11 cellular contexts compared by ENCODE assay signal in genomic region chr1:77416692-77417450, GRCh38.
DNase-seq lines count a peak whose midpoint lies in the region; TF ChIP-seq lines count a peak whose summit lies in the region.
"Had no signal": no experiment of that assay in that cellular context is flagged by ENCODE, and none has a peak within 500 bp of the region (broad histone marks: within the 10 kb centered on the region; RNA-seq: fewer than 3 reads in every experiment).

No MANE protein-coding gene starts in this region.

- H3K4me2 ChIP-seq in Loucy (ENCODE audit: low read depth, low read length, poor library complexity, severe bottlenecking): no peak overlapping the region
- no peak overlapping the region for H3K4me2 ChIP-seq in osteoblast (ENCODE audit: insufficient read depth, low read length)
- no peak overlapping the region for H3K4me2 ChIP-seq in neuronal stem cell (ENCODE audit: insufficient read depth, low read length, poor library complexity, severe bottlenecking)

- H3K18ac ChIP-seq in neuronal stem cell (ENCODE audit: low read length): no peak overlapping the region

- H2BK120ac ChIP-seq in neuronal stem cell (ENCODE audit: low read depth, low read length): no peak overlapping the region

- no peak overlapping the region for H4K91ac ChIP-seq in neuronal stem cell (ENCODE audit: low read depth, low read length, poor library complexity)

- H3K79me2 ChIP-seq in Loucy (ENCODE audit: insufficient read depth, low read length) (no peaks in the 10 kb centered on the region), osteoblast (ENCODE audit: insufficient read depth, low read length) (no peaks in the 10 kb centered on the region)

- H3K9me3 ChIP-seq in Loucy (ENCODE audit: insufficient read depth, low read depth, low read length) (no peaks in the 10 kb centered on the region), osteoblast (ENCODE audit: low read depth, low read length) (no peaks in the 10 kb centered on the region), neuronal stem cell (replicated peaks in 1 of 2; ENCODE audit: control insufficient read depth in 2 of 2, insufficient read depth in 1 of 2, low read depth in 1 of 2, low read length in 2 of 2) (peaks cover 0 to 8% of the 10 kb centered on the region in 2 donors)

- H3K79me1 ChIP-seq in neuronal stem cell (ENCODE audit: low read depth, low read length): no peaks in the 10 kb centered on the region

- H3K4me1 ChIP-seq in Loucy (ENCODE audit: insufficient read depth, low read length, poor library complexity, severe bottlenecking): peaks cover 16% of the 10 kb centered on the region
- H3K4me1 ChIP-seq in osteoblast (ENCODE audit: insufficient read depth, low read length): peaks cover 18% of the 10 kb centered on the region
- peaks cover 13 to 21% of the 10 kb centered on the region in 2 donors for H3K4me1 ChIP-seq in neuronal stem cell (ENCODE audit: control insufficient read depth in 2 of 2, insufficient read depth in 1 of 2, low read depth in 1 of 2, low read length in 2 of 2)

- no peak overlapping the region for H2BK15ac ChIP-seq in neuronal stem cell (ENCODE audit: low read length)

- H3K27me3 ChIP-seq in Loucy (ENCODE audit: insufficient read depth, low read length, poor library complexity, severe bottlenecking) (no peaks in the 10 kb centered on the region), osteoblast (ENCODE audit: insufficient read depth, low read length) (no peaks in the 10 kb centered on the region), neuronal stem cell (ENCODE audit: control insufficient read depth in 3 of 3, insufficient read depth in 3 of 3, low read depth in 1 of 3, low read length in 3 of 3) (no peaks in the 10 kb centered on the region)

- H2AFZ ChIP-seq in Loucy (ENCODE audit: low read length): no peak overlapping the region
- H2AFZ ChIP-seq in osteoblast (ENCODE audit: low read length): no peak overlapping the region
- no peak overlapping the region for H2AFZ ChIP-seq in neuronal stem cell (ENCODE audit: low read length)

- no peaks in the 10 kb centered on the region for H3K36me3 ChIP-seq in Loucy (ENCODE audit: insufficient read depth, low read length)
- H3K36me3 ChIP-seq in osteoblast (ENCODE audit: insufficient read depth, low read length): no peaks in the 10 kb centered on the region
- H3K36me3 ChIP-seq in neuronal stem cell (replicated peaks in 1 of 2; ENCODE audit: control insufficient read depth in 2 of 2, insufficient read depth in 2 of 2, low read length in 2 of 2): no peaks in the 10 kb centered on the region

- TF ChIP-seq CTCF in Loucy (conservative IDR thresholded peaks at IDR 0.05; ENCODE audit: low read length): peak; percentile 62
- peak; percentile 63 for TF ChIP-seq CTCF in choroid plexus epithelial cell (conservative IDR thresholded peaks at IDR 0.05; ENCODE audit: low read depth, low read length)
- peak; percentile 53 for TF ChIP-seq CTCF in osteoblast (IDR thresholded peaks at IDR 0.05; ENCODE audit: extremely low read depth, low read depth, low read length)

- H3K9ac ChIP-seq in Loucy (ENCODE audit: low read depth, low read length, poor library complexity, severe bottlenecking) (no peak overlapping the region), neuronal stem cell (ENCODE audit: low read depth, low read length, poor library complexity) (no peak overlapping the region)

- no peak overlapping the region for H2BK5ac ChIP-seq in neuronal stem cell (ENCODE audit: low read length)

- WGBS in neuronal stem cell (ENCODE audit: extremely low coverage in 2 of 2, insufficient read length in 2 of 2, insufficient replicate concordance in 1 of 2), 2 donors: no CpG with 5 or more reads among the region's 5 CpGs

- no peak overlapping the region for H3K4me3 ChIP-seq in Loucy (ENCODE audit: low read length, poor library complexity, severe bottlenecking)
- H3K4me3 ChIP-seq in choroid plexus epithelial cell (ENCODE audit: low read depth, low read length): no peak overlapping the region
- H3K4me3 ChIP-seq in osteoblast (ENCODE audit: insufficient read depth, low read length): no peak overlapping the region
- no peak overlapping the region for H3K4me3 ChIP-seq in neuronal stem cell (ENCODE audit: low read length in 2 of 2)

- no peak overlapping the region for H2BK12ac ChIP-seq in neuronal stem cell (ENCODE audit: low read length)

- peak; percentile 15 for DNase-seq in NCI-H1105 treated with DMSO at 0.1 percent for 48 hours (lab: John Stamatoyannopoulos, UW)
- no peak for DNase-seq in NCI-H1105 (lab: John Stamatoyannopoulos, UW)
- DNase-seq in choroid plexus epithelial cell (ENCODE audit: low read depth): peak; percentile 63
- no peak for DNase-seq in osteoblast (ENCODE audit: insufficient read length, low spot score, missing footprints)
- DNase-seq in AG20443 (ENCODE audit: low spot score): no peak
- DNase-seq in neuronal stem cell (ENCODE audit: low spot score): no peak
- DNase-seq in HK-2 (ENCODE audit: unreplicated experiment): no peak
- DNase-seq: activated T-cell treated with anti-CD3 and anti-CD28 coated beads, Interleukin-2, amount 50 U/mL, for 48 hours; naive B cell had no signal

- no peaks in the 10 kb centered on the region for H3F3A ChIP-seq in Loucy (ENCODE audit: low read depth)

- H3K27ac ChIP-seq in osteoblast (ENCODE audit: low read depth, low read length) (peak overlapping the region; percentile 2), neuronal stem cell (replicated peaks; ENCODE audit: low read length) (no peak overlapping the region)
- H3K27ac ChIP-seq: RWPE1 had no signal

- H3K14ac ChIP-seq in neuronal stem cell (ENCODE audit: low read length): no peak overlapping the region

- no peak overlapping the region for H3K4ac ChIP-seq in neuronal stem cell (ENCODE audit: low read length)

- no peak overlapping the region for H3K23ac ChIP-seq in neuronal stem cell (ENCODE audit: low read depth, low read length, poor library complexity)

- no peaks in the 10 kb centered on the region for H3K9me2 ChIP-seq in Loucy (replicated peaks; ENCODE audit: low read depth, low read length)

- no peak overlapping the region for H4K8ac ChIP-seq in neuronal stem cell (ENCODE audit: low read depth, low read length)

- no peaks in the 10 kb centered on the region for H4K20me1 ChIP-seq in Loucy (ENCODE audit: insufficient read depth, low read length, poor library complexity, severe bottlenecking)
- no peaks in the 10 kb centered on the region for H4K20me1 ChIP-seq in osteoblast (ENCODE audit: insufficient read depth, low read length)

- H2AK5ac ChIP-seq in neuronal stem cell (ENCODE audit: low read depth, low read length): no peak overlapping the region

Comparison
In these comparisons a context has a peak if more than half of its experiments do, and no peak if none do; other contexts are left out.
1. DNase-seq: peak in NCI-H1105 treated with DMSO at 0.1 percent for 48 hours (single experiment) and choroid plexus epithelial cell (single experiment); none in NCI-H1105 (single experiment), osteoblast (single experiment), AG20443 (single experiment), neuronal stem cell (single experiment) and HK-2 (single experiment).
2. Peak in every context shown above with its lines, with median percentiles within 50 percentile points of each other: CTCF ChIP-seq.